ENCODE assay signal across 14 cellular contexts in the genomic region with DNA sequence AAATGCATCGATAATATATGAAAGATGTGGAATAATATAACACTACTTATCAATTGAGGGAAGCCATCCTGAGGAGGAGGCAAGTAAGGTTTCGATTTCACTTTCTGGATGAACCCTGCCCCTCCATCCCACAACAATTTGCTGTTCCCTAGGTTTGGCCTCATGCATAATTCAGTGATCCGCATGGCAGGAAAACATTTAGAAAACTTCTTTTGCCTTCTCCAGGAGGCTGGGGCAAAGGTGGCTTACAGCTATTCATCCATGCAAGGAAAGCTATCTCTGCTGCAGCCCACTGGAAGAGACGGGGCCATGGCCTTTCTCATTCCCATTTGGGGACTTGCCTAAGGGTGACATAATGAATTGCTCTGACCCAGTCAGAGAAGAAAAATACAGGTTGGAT.
DNase-seq lines count a peak whose midpoint lies in the region; ATAC-seq and TF ChIP-seq lines count a peak whose summit lies in the region.
"Had no signal": no experiment of that assay in that cellular context is flagged by ENCODE, and none has a peak within 500 bp of the region (broad histone marks: within the 10 kb centered on the region; RNA-seq: fewer than 3 reads in every experiment).

No MANE protein-coding gene starts in this region.

- no peak for TF ChIP-seq CTCF in omental fat pad (IDR thresholded peaks at IDR 0.05)

- no peak for ATAC-seq in omental fat pad (ENCODE audit: low FRiP score)
- ATAC-seq: A549, GM23338 had no signal

- peak; percentile 1 for DNase-seq in AG20443 (ENCODE audit: low spot score)
- peak; percentile 31 for DNase-seq in ecto neural progenitor cell (ENCODE audit: low spot score)
- DNase-seq in kidney tubule cell (ENCODE audit: low spot score) = peak; percentile 27
- peak; percentile 3 for DNase-seq in renal cortical epithelial cell (ENCODE audit: low read depth)
- no peak for DNase-seq in omental fat pad (ENCODE audit: low spot score)
- no peak for DNase-seq in foreskin melanocyte
- no peak for DNase-seq in NCI-H1092 (lab: John Stamatoyannopoulos, UW)
- DNase-seq: Calu3; CD4-positive, alpha-beta memory T cell; DMS79 treated with DMSO at 0.1 percent for 48 hours; GF-D8; HCEC 1CT had no signal

Comparison
In these comparisons a context has a peak if more than half of its experiments do, and no peak if none do; other contexts are left out.
1. DNase-seq: peak in AG20443 (single experiment), ecto neural progenitor cell (single experiment), kidney tubule cell (single experiment) and renal cortical epithelial cell (single experiment); none in omental fat pad (single experiment), foreskin melanocyte (single experiment) and NCI-H1092 (single experiment).